Comparison of ENCODE assay signal across 14 cellular contexts in the genomic region with DNA sequence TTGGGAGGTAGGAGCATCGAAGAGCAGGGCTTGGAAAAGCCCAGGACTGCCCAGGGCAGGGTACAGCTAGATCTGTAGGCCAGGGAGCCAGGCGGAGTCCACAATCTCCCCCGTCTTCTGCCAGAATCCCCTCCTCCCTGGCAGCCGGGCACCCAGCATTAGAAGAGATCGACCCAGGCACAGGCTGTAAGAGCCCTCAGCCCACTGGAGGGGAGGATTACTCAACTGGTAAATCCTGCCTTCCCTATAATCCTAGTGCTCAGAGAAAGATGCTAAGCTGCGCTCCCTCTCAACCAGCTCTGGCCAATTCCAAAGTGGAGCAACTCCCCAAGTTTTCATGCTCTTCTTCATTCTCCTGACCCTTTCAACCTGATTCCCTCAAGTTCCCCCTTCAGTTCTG. TPM values are rescaled to one million over a fixed set of nuclear protein-coding genes. Genes with fewer than 3 reads are reported as not detected.
DNase-seq lines count a peak whose midpoint lies in the region; ATAC-seq and TF ChIP-seq lines count a peak whose summit lies in the region.
"Had no signal": no experiment of that assay in that cellular context is flagged by ENCODE, and none has a peak within 500 bp of the region (broad histone marks: within the 10 kb centered on the region; RNA-seq: fewer than 3 reads in every experiment).

No MANE protein-coding gene starts in this region.

- peaks cover 81% of the 10 kb centered on the region for H3K4me1 Mint-ChIP-seq in activated naive CD4-positive, alpha-beta T cell treated with anti-CD3 and anti-CD28 coated beads, Interleukin-2, amount 50 U/mL, for 24 hours
- H3K4me1 Mint-ChIP-seq in activated B cell treated with CpG ODN at 0.5 μM for 24 hours = peaks cover 66% of the 10 kb centered on the region
- H3K4me1 Mint-ChIP-seq in glutamatergic neuron (ENCODE audit: low read depth, unreplicated experiment) = peaks cover 37% of the 10 kb centered on the region

- CTCF ChIA-PET in activated B cell treated with CpG ODN at 0.5 μM for 24 hours (lab: Charles Lee) = no interaction called here

- peaks cover 2% of the 10 kb centered on the region for H3K36me3 Mint-ChIP-seq in activated naive CD4-positive, alpha-beta T cell treated with anti-CD3 and anti-CD28 coated beads, Interleukin-2, amount 50 U/mL, for 24 hours
- H3K36me3 Mint-ChIP-seq in activated B cell treated with CpG ODN at 0.5 μM for 24 hours (ENCODE audit: low read depth) (peaks cover 12% of the 10 kb centered on the region), glutamatergic neuron (ENCODE audit: unreplicated experiment) (no peaks in the 10 kb centered on the region)

- ATAC-seq in activated B cell treated with CpG ODN at 0.5 μM for 24 hours (ENCODE audit: low read depth) (no peak), GM18517 (IDR thresholded peaks at IDR 0.05; ENCODE audit: unreplicated experiment) (no peak), HG03159 (IDR thresholded peaks at IDR 0.05; ENCODE audit: unreplicated experiment) (no peak)
- ATAC-seq: right cardiac atrium had no signal

- DNase-seq in activated naive CD4-positive, alpha-beta T cell treated with anti-CD3 and anti-CD28 coated beads, Interleukin-2, amount 50 U/mL, for 16 hours = no peak
- no peak for DNase-seq in activated B cell treated with CpG ODN at 0.5 μM for 24 hours
- no peak for DNase-seq in glutamatergic neuron
- no peak for DNase-seq in HCEC 1CT
- no peak for DNase-seq in LoVo (ENCODE audit: low spot score)
- DNase-seq: activated CD8-positive, alpha-beta memory T cell treated with anti-CD3 and anti-CD28 coated beads, Interleukin-2, amount 50 U/mL, for 4 hours; amygdala; cerebellar nuclear complex; substantia nigra had no signal

- TF ChIP-seq CTCF in activated B cell treated with CpG ODN at 0.5 μM for 24 hours (IDR thresholded peaks at IDR 0.05) = no peak
- no peak for TF ChIP-seq CTCF in glutamatergic neuron (IDR thresholded peaks at IDR 0.05; ENCODE audit: partially characterized antibody, unreplicated experiment)

- POLR2A ChIA-PET in activated B cell treated with CpG ODN at 0.5 μM for 24 hours (lab: Charles Lee) = interaction anchor here (0.6 to 0.7 kb wide), 2 partner anchors 176 to 261 kb away, joined by 3 to 6 read pairs; no protein-coding TSS in a partner anchor

- H3K9me3 Mint-ChIP-seq in activated naive CD4-positive, alpha-beta T cell treated with anti-CD3 and anti-CD28 coated beads, Interleukin-2, amount 50 U/mL, for 24 hours = no peaks in the 10 kb centered on the region
- no peaks in the 10 kb centered on the region for H3K9me3 Mint-ChIP-seq in activated B cell treated with CpG ODN at 0.5 μM for 24 hours
- H3K9me3 Mint-ChIP-seq in glutamatergic neuron (ENCODE audit: unreplicated experiment) = peaks cover 35% of the 10 kb centered on the region

- H3K27me3 Mint-ChIP-seq in activated naive CD4-positive, alpha-beta T cell treated with anti-CD3 and anti-CD28 coated beads, Interleukin-2, amount 50 U/mL, for 24 hours = no peaks in the 10 kb centered on the region
- H3K27me3 Mint-ChIP-seq in activated B cell treated with CpG ODN at 0.5 μM for 24 hours (no peaks in the 10 kb centered on the region), glutamatergic neuron (ENCODE audit: unreplicated experiment) (peaks cover 34% of the 10 kb centered on the region)

- H3K27ac Mint-ChIP-seq in activated naive CD4-positive, alpha-beta T cell treated with anti-CD3 and anti-CD28 coated beads, Interleukin-2, amount 50 U/mL, for 24 hours = peak overlapping the region; percentile 90
- H3K27ac Mint-ChIP-seq in activated B cell treated with CpG ODN at 0.5 μM for 24 hours (peak overlapping the region; percentile 81), glutamatergic neuron (ENCODE audit: unreplicated experiment) (peak overlapping the region; percentile 56)

- intact Hi-C loops in activated B cell treated with CpG ODN at 0.5 μM for 24 hours (cut with micrococcal nuclease) = no loop called here

- peak overlapping the region; percentile 96 for H3K4me3 Mint-ChIP-seq in activated naive CD4-positive, alpha-beta T cell treated with anti-CD3 and anti-CD28 coated beads, Interleukin-2, amount 50 U/mL, for 24 hours
- H3K4me3 Mint-ChIP-seq in activated B cell treated with CpG ODN at 0.5 μM for 24 hours (no peak overlapping the region), glutamatergic neuron (ENCODE audit: unreplicated experiment) (peak overlapping the region; percentile 98)

RNA-seq across cellular contexts. Expression of gene SPOCK2, which starts 3.2 kb away (rescaled TPM):
- total RNA-seq in activated B cell treated with CpG ODN at 0.5 μM for 24 hours = 24.2 and 27.8 TPM in 2 replicates
- total RNA-seq in glutamatergic neuron (ENCODE audit: unreplicated experiment) = 362 TPM
- total RNA-seq: HT1080 had no signal

Comparison
In these comparisons a context has a peak if more than half of its experiments do, and no peak if none do; other contexts are left out.
1. RNA of gene SPOCK2, which starts 3.2 kb away (total RNA-seq): 362 TPM in glutamatergic neuron (single experiment); 24.2 to 27.8 TPM in activated B cell treated with CpG ODN at 0.5 μM for 24 hours; every median in the first group is over 10 times any median in the second.
2. Peak in every context shown above with its lines, with median percentiles within 50 percentile points of each other: H3K27ac Mint-ChIP-seq.